Comparison of ENCODE assay signal across 4 cellular contexts in genomic region chr1:155193991-155194240, GRCh38. TPM values are rescaled to one million over a fixed set of nuclear protein-coding genes. Genes with fewer than 3 reads are reported as not detected.
DNase-seq lines count a peak whose midpoint lies in the region; ATAC-seq and TF ChIP-seq lines count a peak whose summit lies in the region.
"Not testable (repeated sequence)": the region's sequence is repeated elsewhere in the genome, so short reads cannot be mapped to it uniquely, and the experiment has no call there.

No MANE protein-coding gene starts in this region.

- peak overlapping the region; percentile 76 to 82 (median 79) for H3K9ac ChIP-seq in skeletal muscle tissue (ENCODE audit: low read depth in 1 of 3, low read length in 3 of 3)

- H3K36me3 ChIP-seq in HAP-1 (replicated peaks): peaks cover 26% of the 10 kb centered on the region
- H3K36me3 ChIP-seq in hepatocyte (replicated peaks; ENCODE audit: insufficient read depth, low read depth); skeletal muscle tissue (ENCODE audit: control insufficient read depth in 3 of 3, insufficient read depth in 3 of 3, low read length in 3 of 3): not testable (repeated sequence)

- not testable (repeated sequence) for ATAC-seq in activated naive CD4-positive, alpha-beta T cell treated with anti-CD3 and anti-CD28 coated beads, Interleukin-2, amount 50 U/mL, for 72 hours

- peak overlapping the region; percentile 80 for H3K27ac ChIP-seq in hepatocyte
- peak overlapping the region; percentile 83 for H3K27ac ChIP-seq in skeletal muscle tissue (ENCODE audit: low read depth, low read length)

- 5% methylated on average over 15 of the region's 16 CpGs for WGBS in hepatocyte (ENCODE audit: low lambda C conversion rate, missing lambda C conversion rate)

- peak overlapping the region; percentile 86 for H3K4me2 ChIP-seq in hepatocyte

- H3K36me3 Mint-ChIP-seq in activated naive CD4-positive, alpha-beta T cell treated with anti-CD3 and anti-CD28 coated beads, Interleukin-2, amount 50 U/mL, for 72 hours: not testable (repeated sequence)

- H3K4me1 ChIP-seq in HAP-1: peaks cover 22% of the 10 kb centered on the region
- peaks cover 19% of the 10 kb centered on the region for H3K4me1 ChIP-seq in hepatocyte (ENCODE audit: insufficient read depth)
- peaks cover 36 to 49% (median 39%) of the 10 kb centered on the region in 3 donors for H3K4me1 ChIP-seq in skeletal muscle tissue (ENCODE audit: control insufficient read depth in 3 of 3, insufficient read depth in 3 of 3, low read length in 3 of 3)

- H2AFZ ChIP-seq in hepatocyte: peak overlapping the region; percentile 38

- H3K27me3 ChIP-seq in HAP-1 (ENCODE audit: low read depth); hepatocyte; skeletal muscle tissue (ENCODE audit: control insufficient read depth in 3 of 3, insufficient read depth in 3 of 3, low read length in 3 of 3): not testable (repeated sequence)

- H3K9me3 ChIP-seq in HAP-1; hepatocyte (ENCODE audit: low read depth); skeletal muscle tissue (ENCODE audit: control insufficient read depth in 3 of 3, low read length in 3 of 3): not testable (repeated sequence)

- H3K9me3 Mint-ChIP-seq in activated naive CD4-positive, alpha-beta T cell treated with anti-CD3 and anti-CD28 coated beads, Interleukin-2, amount 50 U/mL, for 72 hours: not testable (repeated sequence)

- not testable (repeated sequence) for DNase-seq in HAP-1 (ENCODE audit: low spot score in 2 of 2); activated naive CD4-positive, alpha-beta T cell treated with anti-CD3 and anti-CD28 coated beads, Interleukin-2, amount 50 U/mL, for 72 hours (ENCODE audit: low spot score in 2 of 2); hepatocyte (ENCODE audit: low spot score)

- H4K20me1 ChIP-seq in hepatocyte (ENCODE audit: insufficient read depth, poor library complexity, severe bottlenecking): not testable (repeated sequence)

- not testable (repeated sequence) for H3K9me2 ChIP-seq in hepatocyte (replicated peaks; ENCODE audit: insufficient read depth)

- in situ Hi-C loops in HAP-1 (cut with MboI; ENCODE audit: low sequenced_read_pairs): not testable (repeated sequence)

- peak overlapping the region; percentile 96 to 98 for H3K27ac Mint-ChIP-seq in activated naive CD4-positive, alpha-beta T cell treated with anti-CD3 and anti-CD28 coated beads, Interleukin-2, amount 50 U/mL, for 72 hours

- not testable (repeated sequence) for TF ChIP-seq CTCF in hepatocyte (IDR thresholded peaks at IDR 0.05; ENCODE audit: poor library complexity)

- H3K4me3 ChIP-seq in HAP-1 (peak overlapping the region; percentile 49), skeletal muscle tissue (ENCODE audit: low read length in 3 of 3) (peak overlapping the region; percentile 74 to 77 (median 75))
- not testable (repeated sequence) for H3K4me3 ChIP-seq in hepatocyte

- not testable (repeated sequence) for H3K79me2 ChIP-seq in hepatocyte

RNA-seq across cellular contexts. Expression of gene THBS3, which starts 13.8 kb away (rescaled TPM):
- 10 to 100 TPM; 17.2 to 23.6 TPM for total RNA-seq in activated naive CD4-positive, alpha-beta T cell treated with anti-CD3 and anti-CD28 coated beads, Interleukin-2, amount 50 U/mL, for 72 hours
- total RNA-seq in hepatocyte: 19.8 and 20.3 TPM in 2 replicates
- 39.9 and 41.6 TPM in 2 replicates for polyA plus RNA-seq in hepatocyte
- 40.2 TPM for total RNA-seq in skeletal muscle tissue

RNA-seq across cellular contexts. Expression of gene MTX1, which starts 14.6 kb away (rescaled TPM):
- 10 to 100 TPM; 46.6 to 57.2 TPM for total RNA-seq in activated naive CD4-positive, alpha-beta T cell treated with anti-CD3 and anti-CD28 coated beads, Interleukin-2, amount 50 U/mL, for 72 hours
- total RNA-seq in hepatocyte (42.1 and 49.4 TPM in 2 replicates), skeletal muscle tissue (16.2 TPM)
- polyA plus RNA-seq in hepatocyte: 78.2 and 82.0 TPM in 2 replicates

RNA-seq across cellular contexts. Expression of gene TRIM46, which starts 20.3 kb away (rescaled TPM):
- 10 to 100 TPM in 1 of 2 donors, 1 to 10 TPM in 1; 6.8 to 15.2 TPM for total RNA-seq in activated naive CD4-positive, alpha-beta T cell treated with anti-CD3 and anti-CD28 coated beads, Interleukin-2, amount 50 U/mL, for 72 hours
- total RNA-seq in hepatocyte: 1.1 and 1.2 TPM in 2 replicates
- polyA plus RNA-seq in hepatocyte: 1.9 and 2.1 TPM in 2 replicates
- under 0.01 TPM for total RNA-seq in skeletal muscle tissue

RNA-seq across cellular contexts. Expression of gene KRTCAP2, which starts 20.8 kb away (rescaled TPM):
- total RNA-seq in activated naive CD4-positive, alpha-beta T cell treated with anti-CD3 and anti-CD28 coated beads, Interleukin-2, amount 50 U/mL, for 72 hours: 100 to 1,000 TPM; 106 to 162 TPM
- 191 and 209 TPM in 2 replicates for total RNA-seq in hepatocyte
- 440 and 454 TPM in 2 replicates for polyA plus RNA-seq in hepatocyte
- 104 TPM for total RNA-seq in skeletal muscle tissue

RNA-seq across cellular contexts. Expression of gene DPM3, which starts 53.6 kb away (rescaled TPM):
- 10 to 100 TPM; 26.4 to 40.8 TPM for total RNA-seq in activated naive CD4-positive, alpha-beta T cell treated with anti-CD3 and anti-CD28 coated beads, Interleukin-2, amount 50 U/mL, for 72 hours
- total RNA-seq in hepatocyte (94.2 and 121 TPM in 2 replicates), skeletal muscle tissue (13.6 TPM)
- polyA plus RNA-seq in hepatocyte: 84.1 and 96.3 TPM in 2 replicates
